8 cellular contexts compared by ENCODE assay signal in the genomic region with DNA sequence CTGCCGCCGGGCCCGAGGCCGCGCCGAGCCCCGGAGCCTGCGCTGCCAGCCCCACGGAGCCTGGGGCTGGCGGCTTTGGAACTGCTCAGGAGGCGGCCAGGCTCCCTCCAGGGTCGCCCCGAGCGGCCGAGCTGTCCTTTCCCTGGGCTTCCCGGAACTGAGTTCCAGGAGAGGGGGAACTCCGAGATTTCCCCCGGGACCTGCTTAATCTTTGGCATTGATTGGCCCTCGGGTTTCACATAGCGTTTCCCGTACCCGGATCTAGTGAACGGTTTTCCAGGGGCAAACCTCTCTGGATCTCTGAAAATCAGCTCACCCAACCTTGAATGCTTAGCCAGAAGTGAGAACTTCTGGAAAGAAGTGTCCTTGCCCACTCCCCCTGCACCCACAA. TPM values are rescaled to one million over a fixed set of nuclear protein-coding genes. Genes with fewer than 3 reads are reported as not detected.
DNase-seq lines count a peak whose midpoint lies in the region; ATAC-seq and TF ChIP-seq lines count a peak whose summit lies in the region.

No MANE protein-coding gene starts in this region.

- no peak for TF ChIP-seq CTCF in colonic mucosa (IDR thresholded peaks at IDR 0.05)

- peak; percentile 49 for DNase-seq in COR-L47 (lab: John Stamatoyannopoulos, UW)
- DNase-seq in NCI-H82 (lab: John Stamatoyannopoulos, UW) = peak; percentile 90
- peak; percentile 30 for DNase-seq in colonic mucosa
- DNase-seq in globus pallidus (ENCODE audit: low spot score) = no peak
- no peak for DNase-seq in SW 1271 (lab: John Stamatoyannopoulos, UW)

- no peaks in the 10 kb centered on the region for H3K36me3 ChIP-seq in colonic mucosa
- H3K36me3 ChIP-seq in muscle layer of colon (ENCODE audit: insufficient read depth, low read length) = no peaks in the 10 kb centered on the region

- H3K27ac ChIP-seq in colonic mucosa (peak overlapping the region; percentile 88), muscle layer of colon (ENCODE audit: low read depth, low read length) (peak overlapping the region; percentile 42)

- peak overlapping the region; percentile 92 to 97 for H3K9ac ChIP-seq in colonic mucosa (ENCODE audit: low read depth in 2 of 2, low read length in 2 of 2)
- peak overlapping the region; percentile 97 for H3K9ac ChIP-seq in muscle layer of colon (ENCODE audit: low read length)

- peaks cover 4% of the 10 kb centered on the region for H3K4me1 ChIP-seq in colonic mucosa
- H3K4me1 ChIP-seq in muscle layer of colon (ENCODE audit: insufficient read depth, low read length) = peaks cover 41% of the 10 kb centered on the region

- H3K9me3 ChIP-seq in colonic mucosa = no peaks in the 10 kb centered on the region
- no peaks in the 10 kb centered on the region for H3K9me3 ChIP-seq in muscle layer of colon (ENCODE audit: low read length)

- intact Hi-C loops in colonic mucosa (cut with DNase I) = no loop called here

- H3K27me3 ChIP-seq in colonic mucosa = no peaks in the 10 kb centered on the region
- no peaks in the 10 kb centered on the region for H3K27me3 ChIP-seq in muscle layer of colon (ENCODE audit: control insufficient read depth in 1 of 2, insufficient read depth in 2 of 2, low read length in 2 of 2)

- ATAC-seq in GM21423 (IDR thresholded peaks at IDR 0.05; ENCODE audit: unreplicated experiment) (peak; percentile 32), GM21786 (IDR thresholded peaks at IDR 0.05; ENCODE audit: unreplicated experiment) (no peak)

- H3K4me3 ChIP-seq in colonic mucosa (peak overlapping the region; percentile 50), muscle layer of colon (ENCODE audit: low read depth in 1 of 2, low read length in 2 of 2) (peak overlapping the region; percentile 58 to 79)

RNA-seq across cellular contexts. Expression of gene H6PD, which starts 0.5 kb away (rescaled TPM):
- 10 to 100 TPM; 20.8 to 24.7 TPM for total RNA-seq in colonic mucosa

RNA-seq across cellular contexts. Expression of gene SPSB1, which starts 57.6 kb away (rescaled TPM):
- total RNA-seq in colonic mucosa = 10 to 100 TPM; 14.9 to 28.7 TPM

Comparison
In these comparisons a context has a peak if more than half of its experiments do, and no peak if none do; other contexts are left out.
1. DNase-seq: peak in COR-L47 (single experiment), NCI-H82 (single experiment) and colonic mucosa (single experiment); none in globus pallidus (single experiment) and SW 1271 (0 of 2).